ENCODE assay signal across 21 cellular contexts in the genomic region with DNA sequence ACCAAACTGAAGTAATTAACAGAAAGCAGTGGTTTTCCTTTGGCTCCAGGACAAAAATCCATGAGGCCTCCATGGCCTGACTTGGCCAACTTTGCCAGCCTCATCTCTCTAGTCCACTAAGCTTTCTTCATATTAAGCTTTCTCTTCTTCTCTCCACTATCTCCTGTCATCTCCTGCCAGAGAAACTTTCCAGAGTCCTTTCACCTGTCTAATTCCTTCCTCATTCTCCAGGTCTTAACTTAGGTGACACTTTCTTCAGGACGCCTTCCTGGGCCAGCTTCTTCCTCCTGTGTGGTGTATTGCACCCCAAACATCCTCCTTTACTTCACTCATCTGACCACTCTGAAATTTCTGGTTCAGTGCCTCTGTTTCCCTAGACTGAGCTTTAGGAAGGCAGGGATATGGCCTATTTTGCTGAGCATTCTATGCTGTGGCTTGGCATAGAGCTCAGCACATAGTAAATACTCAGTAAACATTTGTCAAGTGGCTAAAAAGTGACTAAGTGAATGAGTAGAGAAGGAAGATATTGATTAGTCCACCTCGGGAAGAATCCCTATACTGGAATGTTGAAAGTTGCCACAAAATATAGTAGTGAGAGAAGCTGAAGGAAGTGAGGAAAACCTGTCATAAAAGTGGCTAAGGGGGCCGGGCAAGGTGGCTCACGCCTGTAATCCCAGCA. TPM values are rescaled to one million over a fixed set of nuclear protein-coding genes. Genes with fewer than 3 reads are reported as not detected.
DNase-seq lines count a peak whose midpoint lies in the region; ATAC-seq, FAIRE-seq and TF ChIP-seq lines count a peak whose summit lies in the region.
"Had no signal": no experiment of that assay in that cellular context is flagged by ENCODE, and none has a peak within 500 bp of the region (broad histone marks: within the 10 kb centered on the region; RNA-seq: fewer than 3 reads in every experiment).

No MANE protein-coding gene starts in this region.

- WGBS in HepG2 (ENCODE audit: low lambda C conversion rate), result 41% methylated on average over 4 of the region's 4 CpGs
- 71% methylated on average over 4 of the region's 4 CpGs for WGBS in right lobe of liver (ENCODE audit: insufficient coverage, low coverage, low lambda C conversion rate, missing lambda C conversion rate)

- TF ChIP-seq EP300 in HepG2 (IDR thresholded peaks at IDR 0.05; ENCODE audit: low read depth in 2 of 2, low read length in 2 of 2) (no peak), HepG2 (CRISPR knock-in tag; IDR thresholded peaks at IDR 0.05; ENCODE audit: borderline replicate concordance) (no peak)

- no peak for TF ChIP-seq POLR2A in HepG2 (IDR thresholded peaks at IDR 0.05; ENCODE audit: insufficient read depth in 1 of 2, low read depth in 2 of 2, low read length in 2 of 2)
- TF ChIP-seq POLR2A in right lobe of liver (IDR thresholded peaks at IDR 0.05), result no peak

- in situ Hi-C loops in HepG2 (cut with HindIII; ENCODE audit: extremely low pct_ligation_motif_present, low pct_unique_long_range_greater_than_20kb), result no loop called here
- in situ Hi-C loops in Panc1 (cut with HindIII; ENCODE audit: low pct_unique_long_range_greater_than_20kb, low sequenced_read_pairs), result no loop called here

- H3K9ac ChIP-seq in HepG2 (ENCODE audit: insufficient read depth, low read depth, low read length), result 0 out of 2 replicates have a peak overlapping the region, but pooled peaks have one; percentile 32
- H3K9ac ChIP-seq: BLaER1, GM23248 had no signal

- POLR2A ChIA-PET in HepG2 (lab: Yijun Ruan, JAX) (interaction anchor here (0.7 to 1.8 kb wide), 9 partner anchors 12 to 107 kb away, joined by 3 to 11 read pairs (median 4); a partner anchor contains a TSS), Panc1 (lab: Charles Lee) (interaction anchor here (0.6 to 0.9 kb wide), 2 partner anchors 18 to 31 kb away, joined by 3 to 8 read pairs; no protein-coding TSS in a partner anchor)

- H3K27ac ChIP-seq in HepG2 (ENCODE audit: extremely low read length, insufficient read depth, low read length) (peak overlapping the region; percentile 60), right lobe of liver (no peak overlapping the region), Panc1 (ENCODE audit: low read length) (peak overlapping the region; percentile 18; the same call in 1 of the 2 replicates)
- H3K27ac ChIP-seq: BLaER1, C4-2B, GM23248 had no signal

- H2AFZ ChIP-seq in HepG2 (ENCODE audit: low read length), result no peak overlapping the region
- H2AFZ ChIP-seq: GM23248 had no signal

- BruUV-seq in HepG2 (replicated peaks; lab: Mats Ljungman, UMichigan), result no TSS peak
- no TSS peak for BruUV-seq in Panc1 (replicated peaks; lab: Mats Ljungman, UMichigan)

- H3K4me2 ChIP-seq in HepG2 (ENCODE audit: low read depth, low read length), result peak overlapping the region; percentile 46
- H3K4me2 ChIP-seq: BLaER1 had no signal

- H3K9me3 Mint-ChIP-seq in chondrocyte (ENCODE audit: low read depth), result peaks cover 10% of the 10 kb centered on the region

- TF ChIP-seq CTCF in HepG2 (CRISPR knock-in tag; IDR thresholded peaks at IDR 0.05), result no peak
- TF ChIP-seq CTCF in right lobe of liver (IDR thresholded peaks at IDR 0.05), result no peak
- no peak for TF ChIP-seq CTCF in Panc1 (IDR thresholded peaks at IDR 0.05)
- no peak for TF ChIP-seq CTCF in chondrocyte (IDR thresholded peaks at IDR 0.05)

- peaks cover 3% of the 10 kb centered on the region for H3K36me3 Mint-ChIP-seq in chondrocyte (ENCODE audit: low read depth)
- H3K36me3 Mint-ChIP-seq: CD4-positive, CD25-positive, alpha-beta regulatory T cell; CD8-positive, alpha-beta T cell had no signal

- ATAC-seq in HepG2 (peak; percentile 58), right lobe of liver (no peak), Panc1 (no peak)
- ATAC-seq: CD8-positive, alpha-beta T cell; HCT116 had no signal

- no peaks in the 10 kb centered on the region for H3K4me1 Mint-ChIP-seq in chondrocyte (ENCODE audit: low read depth)
- H3K4me1 Mint-ChIP-seq: B cell; CD4-positive, CD25-positive, alpha-beta regulatory T cell; H9 had no signal

- DNase-seq in HepG2 (ENCODE audit: low spot score) (no peak), right lobe of liver (no peak), Panc1 (ENCODE audit: low read depth, low spot score) (no peak), fibroblast of peridontal ligament (ENCODE audit: extremely low read depth) (peak; percentile 25), chondrocyte (ENCODE audit: low spot score) (no peak)
- DNase-seq in NK-92 treated with Interleukin-12 subunit alpha and Interleukin-12 subunit beta, amount 100 ng/mL, for 24 hours (lab: John Stamatoyannopoulos, UW), result no peak
- DNase-seq: CD4-positive, CD25-positive, alpha-beta regulatory T cell; CD8-positive, alpha-beta T cell; DMS153; DND-41; GM23248; H9; HFFc6 had no signal

- H3K4me1 ChIP-seq in HepG2 (ENCODE audit: insufficient read depth, low read length) (peaks cover 34% of the 10 kb centered on the region), right lobe of liver (no peaks in the 10 kb centered on the region), Panc1 (ENCODE audit: control insufficient read depth, insufficient read depth, low read length) (no peaks in the 10 kb centered on the region)
- H3K4me1 ChIP-seq: BLaER1, Caco-2 had no signal

- no peak for FAIRE-seq in HepG2 (lab: Jason Lieb, UNC)
- FAIRE-seq: G401.6, GM12892, GM19239 had no signal

- H3K9me3 ChIP-seq in HepG2 (ENCODE audit: low read length), result peaks cover 12% of the 10 kb centered on the region; the same call in 1 of the 2 replicates
- peaks cover 0 to 5% (median 0%) of the 10 kb centered on the region in 4 donors for H3K9me3 ChIP-seq in right lobe of liver
- peaks cover 12% of the 10 kb centered on the region; the same call in 1 of the 2 replicates for H3K9me3 ChIP-seq in Panc1 (ENCODE audit: control insufficient read depth, insufficient read depth, low read depth, low read length)

- H3K79me2 ChIP-seq in HepG2 (ENCODE audit: insufficient read depth, low read length), result no peaks in the 10 kb centered on the region

- H3K4me3 ChIP-seq in HepG2 (replicated peaks in 1 of 3; ENCODE audit: insufficient read depth in 1 of 3, low read depth in 2 of 3, low read length in 3 of 3) (no peak overlapping the region; a peak in 1 of 6 replicates), right lobe of liver (no peak overlapping the region), Panc1 (ENCODE audit: low read depth in 2 of 2, low read length in 2 of 2) (no peak overlapping the region)
- H3K4me3 ChIP-seq: BLaER1, GM23248 had no signal

- no peak overlapping the region for H3K4me3 Mint-ChIP-seq in chondrocyte (ENCODE audit: unreplicated experiment)
- H3K4me3 Mint-ChIP-seq: B cell; CD4-positive, CD25-positive, alpha-beta regulatory T cell; CD8-positive, alpha-beta T cell; H9; HFFc6 had no signal

- H3K27me3 ChIP-seq in HepG2 (ENCODE audit: control insufficient read depth in 1 of 2, insufficient read depth in 2 of 2, low read length in 2 of 2), result no peaks in the 10 kb centered on the region
- H3K27me3 ChIP-seq in right lobe of liver, result no peaks in the 10 kb centered on the region
- H3K27me3 ChIP-seq in Panc1 (ENCODE audit: control insufficient read depth, insufficient read depth, low read length), result no peaks in the 10 kb centered on the region
- H3K27me3 ChIP-seq: BLaER1 had no signal

- H3K27me3 Mint-ChIP-seq in chondrocyte (ENCODE audit: low read depth), result no peaks in the 10 kb centered on the region

- H3K36me3 ChIP-seq in HepG2 (replicated peaks in 1 of 2; ENCODE audit: control insufficient read depth in 1 of 2, insufficient read depth in 2 of 2, low read length in 2 of 2) (no peaks in the 10 kb centered on the region), right lobe of liver (no peaks in the 10 kb centered on the region), Panc1 (ENCODE audit: control insufficient read depth, insufficient read depth, low read length) (no peaks in the 10 kb centered on the region)
- H3K36me3 ChIP-seq: BLaER1 had no signal

- no peak for TF ChIP-seq RAD21 in HepG2 (CRISPR knock-in tag; IDR thresholded peaks at IDR 0.05)

- CTCF ChIA-PET in HepG2 (lab: Yijun Ruan, JAX; ENCODE audit: low intra/inter-chr PET ratio, low total read pairs), result no interaction called here
- CTCF ChIA-PET in Panc1 (lab: Charles Lee), result interaction anchor here (0.5 to 0.8 kb wide), 2 partner anchors 18 to 63 kb away, joined by 4 to 5 read pairs; no protein-coding TSS in a partner anchor

- H3K27ac Mint-ChIP-seq in chondrocyte (ENCODE audit: unreplicated experiment), result no peak overlapping the region
- H3K27ac Mint-ChIP-seq: B cell; CD4-positive, CD25-positive, alpha-beta regulatory T cell; CD8-positive, alpha-beta T cell; H9; HFFc6 had no signal

- no peaks in the 10 kb centered on the region for H4K20me1 ChIP-seq in HepG2 (ENCODE audit: insufficient read depth, low read length)
- H4K20me1 ChIP-seq: BLaER1 had no signal

- intact Hi-C loops in HepG2 (cut with micrococcal nuclease; ENCODE audit: unreplicated experiment), result no loop called here
- intact Hi-C loops in right lobe of liver (cut with DNase I), result no loop called here
- intact Hi-C loops in Panc1 (cut with micrococcal nuclease; ENCODE audit: unreplicated experiment), result no loop called here

RNA-seq across cellular contexts. Expression of a gene that starts 34.6 kb away (rescaled TPM):
- 46.0 and 46.3 TPM in 2 replicates for total RNA-seq in HepG2 (2016; rRNA removed; fragmentation: Illumina TruSeq; extraction: Trizol)
- total RNA-seq in HepG2 (2016; cell fraction: cytosol; rRNA removed; fragmentation: Illumina TruSeq; extraction: Trizol; ENCODE audit: low read depth), result 27.3 and 31.8 TPM in 2 replicates
- total RNA-seq in HepG2 (2016; cell fraction: insoluble cytoplasmic fraction; rRNA removed; fragmentation: Illumina TruSeq; extraction: Trizol), result 36.6 and 47.1 TPM in 2 replicates
- total RNA-seq in HepG2 (2016; cell fraction: membrane; rRNA removed; fragmentation: Illumina TruSeq; extraction: Trizol), result 57.4 and 59.2 TPM in 2 replicates
- 59.9 and 71.5 TPM in 2 replicates for total RNA-seq in HepG2 (2016; cell fraction: nucleus; rRNA removed; fragmentation: Illumina TruSeq; extraction: Trizol)
- 6.5 and 9.5 TPM in 2 replicates for polyA plus RNA-seq in HepG2 (2011; rRNA removed)
- 3.6 and 6.7 TPM in 2 replicates for polyA plus RNA-seq in HepG2 (2011; cell fraction: cytosol; rRNA removed)
- 29.6 and 44.5 TPM in 2 replicates for polyA plus RNA-seq in HepG2 (2011; cell fraction: nucleus; rRNA removed)
- 93.3 and 101 TPM in 2 replicates for polyA plus RNA-seq in HepG2 (2012)
- polyA plus RNA-seq in HepG2 (2016; cell fraction: cytosol; fragmentation: Illumina TruSeq; extraction: Trizol; ENCODE audit: low read depth), result 22.3 and 25.9 TPM in 2 replicates
- 65.2 and 84.9 TPM in 2 replicates for polyA plus RNA-seq in HepG2 (2016; cell fraction: insoluble cytoplasmic fraction; fragmentation: Illumina TruSeq; extraction: Trizol; ENCODE audit: low read depth)
- 59.1 and 66.3 TPM in 2 replicates for polyA plus RNA-seq in HepG2 (2016; cell fraction: membrane; fragmentation: Illumina TruSeq; extraction: Trizol; ENCODE audit: low read depth)
- polyA plus RNA-seq in HepG2 (2016; cell fraction: nucleus; fragmentation: Illumina TruSeq; extraction: Trizol; ENCODE audit: insufficient read depth, low read depth), result 115 and 116 TPM in 2 replicates
- 11.7 TPM in 1 of 2 replicates, not detected in the other for polyA minus RNA-seq in HepG2 (2011; rRNA and poly(A)+ RNA removed; ENCODE audit: low replicate concordance)
- polyA minus RNA-seq in HepG2 (2011; cell fraction: cytosol; rRNA and poly(A)+ RNA removed), result 13.2 and 23.5 TPM in 2 replicates
- 110 and 124 TPM in 2 replicates for polyA minus RNA-seq in HepG2 (2011; cell fraction: nucleus; rRNA and poly(A)+ RNA removed)
- 1 to 10 TPM in 5 of 6 experiments, under 1 TPM in 1; 0.99 to 3.0 (median 1.8) TPM for total RNA-seq in right lobe of liver
- total RNA-seq in Panc1 (2021; ENCODE audit: unreplicated experiment), result 97.8 TPM
- polyA plus RNA-seq in Panc1 (2012; ENCODE audit: insufficient read length), result 55.9 TPM
- total RNA-seq in chondrocyte, result 60.8 to 68.8 TPM (median 62.1 TPM) in 3 replicates
- total RNA-seq: B cell; CD8-positive, alpha-beta T cell had no signal
- polyA plus RNA-seq: CD4-positive, CD25-positive, alpha-beta regulatory T cell had no signal

Comparison
In these comparisons a context has a peak if more than half of its experiments do, and no peak if none do; other contexts are left out.
1. H3K27ac ChIP-seq: peak in HepG2 (single experiment) and Panc1 (single experiment); none in right lobe of liver (0 of 3).
2. RNA of a gene that starts 34.6 kb away (total RNA-seq): 97.8 TPM in Panc1 (single experiment), 60.8 to 68.8 TPM in chondrocyte and 27.3 to 71.5 TPM in HepG2; 0.99 to 3.0 TPM in right lobe of liver; every median in the first group is over 4 times any median in the second.